In the genomic region with DNA sequence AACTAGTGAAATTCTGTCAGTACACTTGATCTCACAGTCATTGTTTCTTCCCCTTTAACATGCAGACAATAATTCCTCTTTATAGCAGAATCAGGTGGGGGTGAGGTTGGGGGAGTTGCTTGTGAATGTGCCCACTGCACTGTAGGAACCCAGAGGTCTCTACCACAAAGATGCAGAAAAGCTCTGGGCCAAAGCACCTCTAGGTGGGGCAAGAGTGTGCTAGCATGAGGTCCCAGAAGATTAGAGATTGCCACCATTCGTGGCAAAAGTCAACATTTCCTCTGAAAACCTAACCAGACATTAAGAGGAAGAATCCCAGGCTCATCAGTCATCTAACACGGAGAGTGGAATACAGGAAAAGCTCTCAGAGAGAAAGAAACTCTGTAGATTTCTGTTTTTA, we compare ENCODE assay signal across 9 cellular contexts.
A peak's percentile ranks its signal among the peaks of the same experiment; 100 is the strongest.
DNase-seq lines count a peak whose midpoint lies in the region; ATAC-seq and TF ChIP-seq lines count a peak whose summit lies in the region.
"Had no signal": no experiment of that assay in that cellular context is flagged by ENCODE, and none has a peak within 500 bp of the region (broad histone marks: within the 10 kb centered on the region; RNA-seq: fewer than 3 reads in every experiment).

No MANE protein-coding gene starts in this region.

- H3K27me3 Mint-ChIP-seq in endodermal cell (ENCODE audit: insufficient read depth) (peaks cover 2% of the 10 kb centered on the region), immature natural killer cell (ENCODE audit: low read depth in 3 of 3) (peaks cover 0 to 3% (median 3%) of the 10 kb centered on the region in 3 donors)
- peaks cover 7 to 31% of the 10 kb centered on the region in 2 donors for H3K27me3 Mint-ChIP-seq in stimulated activated naive B cell treated with anti-CD40 and anti-IgM and Interleukin-4, amounts not matched to agents 10 μg/mL and 1 μg/mL and 100 μg/mL, for 72 hours

- 75 to 94% methylated on average over 2 of the region's 2 CpGs for WGBS in endodermal cell (ENCODE audit: insufficient coverage in 1 of 2, insufficient read length in 1 of 2), 2 experiments

- DNase-seq in SIG-M5 treated with dmso at 0.1 percent for 504 hours (lab: John Stamatoyannopoulos, UW; ENCODE audit: unreplicated experiment) (peak; percentile 26), SIG-M5 (lab: John Stamatoyannopoulos, UW) (no peak), LNCaP clone FGC (ENCODE audit: low read depth) (no peak), endodermal cell (peak; percentile 55), kidney tubule cell (ENCODE audit: low spot score) (no peak), immature natural killer cell (no peak)
- DNase-seq in stimulated activated naive B cell treated with anti-CD40 and anti-IgM and Interleukin-4, amounts not matched to agents 10 μg/mL and 1 μg/mL and 100 μg/mL, for 72 hours = no peak

- no peaks in the 10 kb centered on the region for H3K4me1 ChIP-seq in endodermal cell (ENCODE audit: control insufficient read depth, insufficient read depth, low read length)

- H3K4me3 Mint-ChIP-seq in endodermal cell = no peak overlapping the region
- no peak overlapping the region for H3K4me3 Mint-ChIP-seq in stimulated activated naive B cell treated with anti-CD40 and anti-IgM and Interleukin-4, amounts not matched to agents 10 μg/mL and 1 μg/mL and 100 μg/mL, for 72 hours
- no peak overlapping the region for H3K4me3 Mint-ChIP-seq in immature natural killer cell
- H3K4me3 Mint-ChIP-seq: T-helper 1 cell treated with Interleukin-12 subunit alpha and Interleukin-12 subunit beta and Interleukin-4 antibody, amounts not matched to agents 30 μg/mL and 1 μg/mL, for 36 hours had no signal

- no peaks in the 10 kb centered on the region for H3K27me3 ChIP-seq in endodermal cell (ENCODE audit: control insufficient read depth, insufficient read depth, low read length, poor library complexity, severe bottlenecking)

- H3K9me3 ChIP-seq in endodermal cell (ENCODE audit: control insufficient read depth, low read length) = peaks cover 2% of the 10 kb centered on the region

- H3K36me3 ChIP-seq in endodermal cell (ENCODE audit: control insufficient read depth, insufficient read depth, low read length) = no peaks in the 10 kb centered on the region

- TF ChIP-seq CTCF in LNCaP clone FGC (IDR thresholded peaks at IDR 0.05; ENCODE audit: control insufficient read depth, extremely low read depth, insufficient read depth) (0 out of 2 replicates have a peak, but pooled peaks have one; percentile 26), endodermal cell (conservative IDR thresholded peaks at IDR 0.05) (peak; percentile 59)

- H3K9ac ChIP-seq in endodermal cell (ENCODE audit: extremely low read depth, low read length, poor library complexity, severe bottlenecking) = no peak overlapping the region

- no peak overlapping the region for H3K27ac ChIP-seq in endodermal cell (ENCODE audit: low read depth, low read length)

- H3K36me3 Mint-ChIP-seq in endodermal cell (ENCODE audit: low read depth) (no peaks in the 10 kb centered on the region), immature natural killer cell (no peaks in the 10 kb centered on the region)
- H3K36me3 Mint-ChIP-seq in stimulated activated naive B cell treated with anti-CD40 and anti-IgM and Interleukin-4, amounts not matched to agents 10 μg/mL and 1 μg/mL and 100 μg/mL, for 72 hours = no peaks in the 10 kb centered on the region

- H3K9me3 Mint-ChIP-seq in endodermal cell = no peaks in the 10 kb centered on the region
- H3K9me3 Mint-ChIP-seq in stimulated activated naive B cell treated with anti-CD40 and anti-IgM and Interleukin-4, amounts not matched to agents 10 μg/mL and 1 μg/mL and 100 μg/mL, for 72 hours = peaks cover 0 to 1% of the 10 kb centered on the region in 2 donors
- peaks cover 0 to 9% (median 0%) of the 10 kb centered on the region in 6 donors for H3K9me3 Mint-ChIP-seq in immature natural killer cell
- H3K9me3 Mint-ChIP-seq: T-helper 1 cell treated with Interleukin-12 subunit alpha and Interleukin-12 subunit beta and Interleukin-4 antibody, amounts not matched to agents 30 μg/mL and 1 μg/mL, for 36 hours had no signal

- peak; percentile 64 to 81 for ATAC-seq in stimulated activated naive B cell treated with anti-CD40 and anti-IgM and Interleukin-4, amounts not matched to agents 10 μg/mL and 1 μg/mL and 100 μg/mL, for 72 hours (replicated peaks)
- no peak for ATAC-seq in HG02870 (IDR thresholded peaks at IDR 0.05; ENCODE audit: unreplicated experiment)

- H3K4me1 Mint-ChIP-seq in endodermal cell = peaks cover 3% of the 10 kb centered on the region
- peaks cover 2 to 18% of the 10 kb centered on the region in 2 donors for H3K4me1 Mint-ChIP-seq in stimulated activated naive B cell treated with anti-CD40 and anti-IgM and Interleukin-4, amounts not matched to agents 10 μg/mL and 1 μg/mL and 100 μg/mL, for 72 hours
- H3K4me1 Mint-ChIP-seq in immature natural killer cell = no peaks in the 10 kb centered on the region

- H3K4me3 ChIP-seq in LNCaP clone FGC (ENCODE audit: low read depth, low read length) = no peak overlapping the region
- no peak overlapping the region for H3K4me3 ChIP-seq in endodermal cell (ENCODE audit: low read length)

- no peak overlapping the region for H3K27ac Mint-ChIP-seq in endodermal cell
- H3K27ac Mint-ChIP-seq in stimulated activated naive B cell treated with anti-CD40 and anti-IgM and Interleukin-4, amounts not matched to agents 10 μg/mL and 1 μg/mL and 100 μg/mL, for 72 hours = no peak overlapping the region
- no peak overlapping the region for H3K27ac Mint-ChIP-seq in immature natural killer cell
- H3K27ac Mint-ChIP-seq: T-helper 1 cell treated with Interleukin-12 subunit alpha and Interleukin-12 subunit beta and Interleukin-4 antibody, amounts not matched to agents 30 μg/mL and 1 μg/mL, for 36 hours had no signal

Comparison
In these comparisons a context has a peak if more than half of its experiments do, and no peak if none do; other contexts are left out.
1. DNase-seq: peak in SIG-M5 treated with dmso at 0.1 percent for 504 hours (single experiment) and endodermal cell (single experiment); none in SIG-M5 (single experiment), LNCaP clone FGC (single experiment), stimulated activated naive B cell treated with anti-CD40 and anti-IgM and Interleukin-4, amounts not matched to agents 10 μg/mL and 1 μg/mL and 100 μg/mL, for 72 hours (single experiment), kidney tubule cell (single experiment) and immature natural killer cell (0 of 3).